Comparison of ENCODE assay signal across 13 cellular contexts in genomic region chr2:201971516-201972228, GRCh38.
A peak's percentile ranks its signal among the peaks of the same experiment; 100 is the strongest.
DNase-seq lines count a peak whose midpoint lies in the region; ATAC-seq and TF ChIP-seq lines count a peak whose summit lies in the region.
"Had no signal": no experiment of that assay in that cellular context is flagged by ENCODE, and none has a peak within 500 bp of the region (broad histone marks: within the 10 kb centered on the region; RNA-seq: fewer than 3 reads in every experiment).

No MANE protein-coding gene starts in this region.

- H3K9ac ChIP-seq in GM23248 = no peak overlapping the region

- intact Hi-C loops in Panc1 (cut with micrococcal nuclease; ENCODE audit: unreplicated experiment) = no loop called here

- CTCF ChIA-PET in Panc1 (lab: Charles Lee) = no interaction called here

- no peaks in the 10 kb centered on the region for H3K9me2 ChIP-seq in GM23248 (ENCODE audit: insufficient read depth)

- no peaks in the 10 kb centered on the region for H4K20me1 ChIP-seq in GM23248 (ENCODE audit: insufficient read depth)

- in situ Hi-C loops in GM23248 (cut with MboI) (no loop called here), Panc1 (cut with HindIII; ENCODE audit: low pct_unique_long_range_greater_than_20kb, low sequenced_read_pairs) (no loop called here)

- H3K9me3 Mint-ChIP-seq in progenitor cell of endocrine pancreas (ENCODE audit: low read depth) = no peaks in the 10 kb centered on the region

- TF ChIP-seq CTCF in Panc1 (IDR thresholded peaks at IDR 0.05) = no peak
- no peak for TF ChIP-seq CTCF in fibroblast of villous mesenchyme (IDR thresholded peaks at IDR 0.05; ENCODE audit: insufficient read depth, low read depth, low read length)
- no peak for TF ChIP-seq CTCF in progenitor cell of endocrine pancreas (IDR thresholded peaks at IDR 0.05; ENCODE audit: unreplicated experiment)

- no TSS peak for BruUV-seq in Panc1 (replicated peaks; lab: Mats Ljungman, UMichigan)

- H3K36me3 Mint-ChIP-seq in progenitor cell of endocrine pancreas (ENCODE audit: insufficient read depth) = no peaks in the 10 kb centered on the region

- peak overlapping the region; percentile 12 for H3K4me2 ChIP-seq in GM23248 (ENCODE audit: unreplicated experiment)

- peaks cover 35% of the 10 kb centered on the region for H3K4me1 Mint-ChIP-seq in progenitor cell of endocrine pancreas (ENCODE audit: low read depth)

- H3K4me3 ChIP-seq in GM23248 = no peak overlapping the region
- H3K4me3 ChIP-seq in Panc1 (ENCODE audit: low read depth in 2 of 2, low read length in 2 of 2) = no peak overlapping the region
- H3K4me3 ChIP-seq in fibroblast of villous mesenchyme (ENCODE audit: low read depth, low read length) = no peak overlapping the region

- H2AFZ ChIP-seq in GM23248 = no peak overlapping the region

- H3K4me3 Mint-ChIP-seq in progenitor cell of endocrine pancreas (ENCODE audit: low read depth) = no peak overlapping the region
- H3K4me3 Mint-ChIP-seq: naive thymus-derived CD4-positive, alpha-beta T cell had no signal

- H3K9me3 ChIP-seq in GM23248 (ENCODE audit: low read depth) = no peaks in the 10 kb centered on the region
- no peaks in the 10 kb centered on the region for H3K9me3 ChIP-seq in Panc1 (ENCODE audit: control insufficient read depth, insufficient read depth, low read depth, low read length)

- H3K36me3 ChIP-seq in GM23248 (ENCODE audit: low read depth) (no peaks in the 10 kb centered on the region), Panc1 (ENCODE audit: control insufficient read depth, insufficient read depth, low read length) (no peaks in the 10 kb centered on the region)

- H3K27ac Mint-ChIP-seq in progenitor cell of endocrine pancreas = no peak overlapping the region
- H3K27ac Mint-ChIP-seq: naive thymus-derived CD4-positive, alpha-beta T cell had no signal

- no peak overlapping the region for H3K27ac ChIP-seq in GM23248
- peak overlapping the region; percentile 29; the same call in 1 of the 2 replicates for H3K27ac ChIP-seq in Panc1 (ENCODE audit: low read length)

- peaks cover 3% of the 10 kb centered on the region; the same call in 1 of the 2 replicates for H3K27me3 ChIP-seq in GM23248 (replicated peaks; ENCODE audit: insufficient read depth)
- H3K27me3 ChIP-seq in Panc1 (ENCODE audit: control insufficient read depth, insufficient read depth, low read length) = no peaks in the 10 kb centered on the region

- ATAC-seq in Panc1 (no peak), HG03432 (IDR thresholded peaks at IDR 0.05; ENCODE audit: unreplicated experiment) (no peak), HG03439 (IDR thresholded peaks at IDR 0.05; ENCODE audit: unreplicated experiment) (no peak), HG03565 (IDR thresholded peaks at IDR 0.05; ENCODE audit: unreplicated experiment) (no peak)
- ATAC-seq: naive thymus-derived CD4-positive, alpha-beta T cell had no signal

- no peaks in the 10 kb centered on the region for H3F3A ChIP-seq in GM23248 (ENCODE audit: insufficient read depth)

- H3K27me3 Mint-ChIP-seq in progenitor cell of endocrine pancreas = no peaks in the 10 kb centered on the region

- WGBS in GM23248 (ENCODE audit: low coverage in 1 of 2, low lambda C conversion rate in 2 of 2, missing lambda C conversion rate in 2 of 2), 2 experiments = 15 to 21% methylated on average over 5 of the region's 5 CpGs

- POLR2A ChIA-PET in Panc1 (lab: Charles Lee) = no interaction called here

- H3K4me1 ChIP-seq in GM23248 (ENCODE audit: insufficient read depth) = peaks cover 11% of the 10 kb centered on the region
- H3K4me1 ChIP-seq in Panc1 (ENCODE audit: control insufficient read depth, insufficient read depth, low read length) = no peaks in the 10 kb centered on the region

- no peaks in the 10 kb centered on the region for H3K79me2 ChIP-seq in GM23248 (ENCODE audit: insufficient read depth)

- DNase-seq in GM23248 (peak; percentile 54), Panc1 (ENCODE audit: low read depth, low spot score) (no peak), fibroblast of villous mesenchyme (ENCODE audit: low read depth) (peak; percentile 19), renal cortical epithelial cell (ENCODE audit: low read depth) (peak; percentile 38), progenitor cell of endocrine pancreas (ENCODE audit: low spot score, unreplicated experiment) (no peak)
- DNase-seq: activated CD8-positive, alpha-beta memory T cell treated with anti-CD3 and anti-CD28 coated beads, Interleukin-2, amount 50 U/mL, for 4 hours; DMS79; naive thymus-derived CD4-positive, alpha-beta T cell; NCI-H146; T-helper 9 cell had no signal

Comparison
In these comparisons a context has a peak if more than half of its experiments do, and no peak if none do; other contexts are left out.
1. DNase-seq: peak in GM23248 (single experiment), fibroblast of villous mesenchyme (single experiment) and renal cortical epithelial cell (single experiment); none in Panc1 (single experiment) and progenitor cell of endocrine pancreas (single experiment).